8 cellular contexts compared by ENCODE assay signal in genomic region chr5:168219515-168220410, GRCh38.
A peak's percentile ranks its signal among the peaks of the same experiment; 100 is the strongest.
DNase-seq lines count a peak whose midpoint lies in the region; ATAC-seq, FAIRE-seq and TF ChIP-seq lines count a peak whose summit lies in the region.

No MANE protein-coding gene starts in this region.

- peak overlapping the region; percentile 22 for H3K4me2 ChIP-seq in GM23248 (ENCODE audit: unreplicated experiment)
- no peak overlapping the region for H3K4me2 ChIP-seq in K562 (ENCODE audit: insufficient read depth, low read length)

- no peak overlapping the region for H3K27ac ChIP-seq in 22Rv1
- no peak overlapping the region for H3K27ac ChIP-seq in GM23248
- H3K27ac ChIP-seq in Panc1 (ENCODE audit: low read length), result peak overlapping the region; percentile 3; the same call in 1 of the 2 replicates
- no peak overlapping the region for H3K27ac ChIP-seq in K562 (ENCODE audit: extremely low read depth, low read depth, low read length)

- peak; percentile 92 for TF ChIP-seq RAD21 in Ishikawa (IDR thresholded peaks at IDR 0.05; ENCODE audit: low read depth)
- TF ChIP-seq RAD21 in K562 (CRISPR knock-in tag; conservative IDR thresholded peaks at IDR 0.05 in 1 of 2, IDR thresholded peaks at IDR 0.05 in 1 of 2), result peak; percentile 73 to 87

- no peaks in the 10 kb centered on the region for H3K4me1 ChIP-seq in GM23248 (ENCODE audit: insufficient read depth)
- no peaks in the 10 kb centered on the region for H3K4me1 ChIP-seq in Panc1 (ENCODE audit: control insufficient read depth, insufficient read depth, low read length)
- no peaks in the 10 kb centered on the region for H3K4me1 ChIP-seq in K562 (replicated peaks in 1 of 2; ENCODE audit: control insufficient read depth in 2 of 2, insufficient read depth in 2 of 2, low read length in 2 of 2)

- ATAC-seq in Panc1 (peak; percentile 80), K562 (peak; percentile 83)

- intact Hi-C loops in Panc1 (cut with micrococcal nuclease; ENCODE audit: unreplicated experiment), result loop anchor here (1.0 to 5.0 kb wide), 3 partner anchors 105 to 637 kb away; no protein-coding TSS in a partner anchor
- intact Hi-C loops in K562 (cut with micrococcal nuclease), result loop anchor here (1.0 kb wide), 2 partner anchors 105 to 496 kb away; no protein-coding TSS in a partner anchor

- TF ChIP-seq EP300 in Ishikawa (IDR thresholded peaks at IDR 0.05; ENCODE audit: borderline replicate concordance) (no peak), K562 (IDR thresholded peaks at IDR 0.05; ENCODE audit: low read length) (no peak)

- CTCF ChIA-PET in Panc1 (lab: Charles Lee) (interaction anchor here (0.6 to 1.2 kb wide), 15 partner anchors 32 to 1780 kb away, joined by 3 to 19 read pairs (median 7); no protein-coding TSS in a partner anchor), K562 (lab: Yijun Ruan, JAX; ENCODE audit: low intra/inter-chr PET ratio) (interaction anchor here (0.6 kb wide), 1 partner anchor 638 kb away, joined by 3 read pairs; no protein-coding TSS in a partner anchor)

- TF ChIP-seq POLR2A in K562 (conservative IDR thresholded peaks at IDR 0.05), result no peak

- no peaks in the 10 kb centered on the region for H3K9me1 ChIP-seq in K562 (ENCODE audit: control insufficient read depth, insufficient read depth, low read length)

- peak overlapping the region; percentile 31 for H3K9ac ChIP-seq in GM23248
- no peak overlapping the region for H3K9ac ChIP-seq in K562 (ENCODE audit: insufficient read depth in 1 of 2, low read depth in 2 of 2, low read length in 2 of 2)

- H3K9me3 ChIP-seq in GM23248 (ENCODE audit: low read depth) (no peaks in the 10 kb centered on the region), Panc1 (ENCODE audit: control insufficient read depth, insufficient read depth, low read depth, low read length) (no peaks in the 10 kb centered on the region), K562 (replicated peaks; ENCODE audit: control insufficient read depth, insufficient read depth, low read depth, low read length) (no peaks in the 10 kb centered on the region)

- H3K4me3 ChIP-seq in GM23248 (peak overlapping the region; percentile 5; the same call in 1 of the 2 replicates), Panc1 (ENCODE audit: low read depth in 2 of 2, low read length in 2 of 2) (peak overlapping the region; percentile 1 to 40; a peak in 2 of 4 replicates), K562 (no peak overlapping the region), skeletal muscle cell (ENCODE audit: low read depth, low read length) (peak overlapping the region; percentile 3)

- no TSS peak for BruUV-seq in Panc1 (replicated peaks; lab: Mats Ljungman, UMichigan)
- no TSS peak for BruUV-seq in K562 (replicated peaks; lab: Mats Ljungman, UMichigan)

- H2AFZ ChIP-seq in GM23248 (peak overlapping the region; percentile 47; the same call in 1 of the 2 replicates), K562 (ENCODE audit: low read depth, low read length) (peak overlapping the region; percentile 68)

- no peaks in the 10 kb centered on the region for H4K20me1 ChIP-seq in GM23248 (ENCODE audit: insufficient read depth)
- no peaks in the 10 kb centered on the region for H4K20me1 ChIP-seq in K562 (replicated peaks; ENCODE audit: control insufficient read depth, insufficient read depth, low read length)

- in situ Hi-C loops in GM23248 (cut with MboI) (loop anchor here (10.0 kb wide), 1 partner anchor 635 kb away; no protein-coding TSS in a partner anchor), Panc1 (cut with HindIII; ENCODE audit: low pct_unique_long_range_greater_than_20kb, low sequenced_read_pairs) (no loop called here), K562 (cut with MboI) (loop anchor here (10.0 kb wide), 1 partner anchor 495 kb away; no protein-coding TSS in a partner anchor)

- 28 to 29% methylated on average over 8 of the region's 8 CpGs for WGBS in GM23248 (ENCODE audit: low coverage in 1 of 2, low lambda C conversion rate in 2 of 2, missing lambda C conversion rate in 2 of 2), 2 experiments
- WGBS in K562 (ENCODE audit: insufficient coverage, low coverage, missing lambda C conversion rate), result 4% methylated on average over 7 of the region's 8 CpGs

- H3K79me2 ChIP-seq in GM23248 (ENCODE audit: insufficient read depth) (0 out of 2 replicates have a peak, but pooled peaks cover 13% of the 10 kb centered on the region), K562 (ENCODE audit: control insufficient read depth, insufficient read depth, low read length) (no peaks in the 10 kb centered on the region)

- H3K36me3 ChIP-seq in GM23248 (ENCODE audit: low read depth), result peaks cover 40% of the 10 kb centered on the region; the same call in 1 of the 2 replicates
- no peaks in the 10 kb centered on the region for H3K36me3 ChIP-seq in Panc1 (ENCODE audit: control insufficient read depth, insufficient read depth, low read length)
- no peaks in the 10 kb centered on the region for H3K36me3 ChIP-seq in K562 (ENCODE audit: control insufficient read depth, insufficient read depth, low read length)

- H3K27me3 ChIP-seq in GM23248 (replicated peaks; ENCODE audit: insufficient read depth) (no peaks in the 10 kb centered on the region), Panc1 (ENCODE audit: control insufficient read depth, insufficient read depth, low read length) (peaks cover 8% of the 10 kb centered on the region), K562 (ENCODE audit: control insufficient read depth in 2 of 2, insufficient read depth in 2 of 2, low read length in 2 of 2) (no peaks in the 10 kb centered on the region; a peak in 1 of 5 replicates)

- DNase-seq in GF-D8 (lab: John Stamatoyannopoulos, UW), result peak; percentile 6
- DNase-seq in GM23248, result peak; percentile 78
- peak; percentile 73 for DNase-seq in Panc1 (ENCODE audit: low read depth, low spot score)
- DNase-seq in K562 (ENCODE audit: extremely low read depth in 1 of 4, low spot score in 3 of 4), result peak; percentile 70 to 78 (median 74)
- DNase-seq in iPS DF 19.7 (ENCODE audit: low read depth, low spot score), result peak; percentile 63
- peak; percentile 16 for DNase-seq in skeletal muscle cell (ENCODE audit: low read depth)

- H3K9me2 ChIP-seq in GM23248 (ENCODE audit: insufficient read depth), result no peaks in the 10 kb centered on the region

- POLR2A ChIA-PET in Panc1 (lab: Charles Lee) (interaction anchor here (0.6 kb wide), 1 partner anchor 264 kb away, joined by 6 read pairs; no protein-coding TSS in a partner anchor), K562 (lab: Yijun Ruan, JAX) (interaction anchor here (0.6 kb wide), 1 partner anchor 45 kb away, joined by 3 read pairs; no protein-coding TSS in a partner anchor)

- TF ChIP-seq CTCF in 22Rv1 (IDR thresholded peaks at IDR 0.05) (peak; percentile 90), Panc1 (IDR thresholded peaks at IDR 0.05) (peak; percentile 87), K562 (IDR thresholded peaks at IDR 0.05 in 2 of 3, conservative IDR thresholded peaks at IDR 0.05 in 1 of 3; ENCODE audit: insufficient read depth in 2 of 3, low read depth in 1 of 3, low read length in 3 of 3) (peak; percentile 69 to 92 (median 81))

- FAIRE-seq in K562 (lab: Jason Lieb, UNC), result peak; percentile 97

- peaks cover 13% of the 10 kb centered on the region; the same call in 1 of the 2 replicates for H3F3A ChIP-seq in GM23248 (ENCODE audit: insufficient read depth)

TF ChIP-seq in Ishikawa, 13 proteins besides CTCF, POLR2A, EP300 and RAD21 (continues in another document):
- TF ChIP-seq USF1 (IDR thresholded peaks at IDR 0.05), result no peak

TF ChIP-seq in K562, 482 proteins besides CTCF, POLR2A, EP300 and RAD21 (continues in another document):
- TF ChIP-seq SMAD4 (CRISPR knock-in tag; conservative IDR thresholded peaks at IDR 0.05) (no peak), MXI1 (IDR thresholded peaks at IDR 0.05; ENCODE audit: low read depth, low read length) (no peak), MECOM (CRISPR knock-in tag; IDR thresholded peaks at IDR 0.05) (no peak), FOXP1 (CRISPR knock-in tag; IDR thresholded peaks at IDR 0.05) (peak; percentile 47; the same call in 1 of the 2 replicates), SMC3 (conservative IDR thresholded peaks at IDR 0.05; ENCODE audit: insufficient read depth, low read depth, low read length) (peak; percentile 54), ZFP91 (CRISPR knock-in tag; IDR thresholded peaks at IDR 0.05) (no peak), CEBPG (CRISPR knock-in tag; IDR thresholded peaks at IDR 0.05) (no peak), CEBPG (tag; conservative IDR thresholded peaks at IDR 0.05 in 1 of 2, IDR thresholded peaks at IDR 0.05 in 1 of 2) (no peak), GTF3C2 (IDR thresholded peaks at IDR 0.05; ENCODE audit: borderline replicate concordance, extremely low read depth, insufficient read length) (no peak), FOXK2 (conservative IDR thresholded peaks at IDR 0.05 in 1 of 2, IDR thresholded peaks at IDR 0.05 in 1 of 2; ENCODE audit: low read depth in 2 of 2) (peak; percentile 82 to 90)

Comparison
In these comparisons a context has a peak if more than half of its experiments do, and no peak if none do; other contexts are left out.
1. DNase-seq: peak in every context shown above with its lines; median percentile 78 in GM23248; 74 in K562; 73 in Panc1; 63 in iPS DF 19.7; 16 in skeletal muscle cell; 6 in GF-D8.